Comparison of ENCODE assay signal across 26 cellular contexts in genomic region chr14:42869681-42870080, GRCh38.
DNase-seq lines count a peak whose midpoint lies in the region; ATAC-seq, FAIRE-seq and TF ChIP-seq lines count a peak whose summit lies in the region.
"Had no signal": no experiment of that assay in that cellular context is flagged by ENCODE, and none has a peak within 500 bp of the region (broad histone marks: within the 10 kb centered on the region; RNA-seq: fewer than 3 reads in every experiment).

No MANE protein-coding gene starts in this region.

- no peaks in the 10 kb centered on the region for H3K27me3 Mint-ChIP-seq in osteocyte (ENCODE audit: unreplicated experiment)
- H3K27me3 Mint-ChIP-seq: CD4-positive, alpha-beta T cell; naive thymus-derived CD4-positive, alpha-beta T cell; T-cell had no signal

- H3K9me3 Mint-ChIP-seq in osteocyte (ENCODE audit: unreplicated experiment) = no peaks in the 10 kb centered on the region

- H3K27ac ChIP-seq in Karpas-422 (ENCODE audit: low read length) (no peak overlapping the region), adrenal gland (no peak overlapping the region)
- H3K27ac ChIP-seq: cardiac muscle cell, heart right ventricle, left ventricle myocardium inferior, SJSA1, spleen had no signal

- no peak overlapping the region for H3K4me3 Mint-ChIP-seq in osteocyte (ENCODE audit: unreplicated experiment)
- H3K4me3 Mint-ChIP-seq: CD4-positive, alpha-beta T cell; mesothelial cell of epicardium; naive thymus-derived CD4-positive, alpha-beta T cell; T-cell had no signal

- H3K79me2 ChIP-seq in Karpas-422 (ENCODE audit: low read length) = no peaks in the 10 kb centered on the region

- no peak for TF ChIP-seq POLR2A in adrenal gland (IDR thresholded peaks at IDR 0.05)

- ATAC-seq in HG03457 (IDR thresholded peaks at IDR 0.05; ENCODE audit: unreplicated experiment) = no peak
- ATAC-seq: heart right ventricle; naive thymus-derived CD4-positive, alpha-beta T cell; Panc1; stimulated activated naive CD8-positive, alpha-beta T cell treated with anti-CD3 and anti-CD28 coated beads, Interleukin-15, Interleukin-2, amounts not matched to agents 100 U/mL and 50 U/mL, for 24 hours; T-cell had no signal

- H3K4me1 ChIP-seq in Karpas-422 (ENCODE audit: low read length) (no peaks in the 10 kb centered on the region), adrenal gland (replicated peaks in 1 of 2) (no peaks in the 10 kb centered on the region)
- H3K4me1 ChIP-seq: heart right ventricle, left ventricle myocardium inferior, SJSA1, spleen had no signal

- H3K36me3 Mint-ChIP-seq in osteocyte (ENCODE audit: unreplicated experiment) = no peaks in the 10 kb centered on the region
- H3K36me3 Mint-ChIP-seq: mesothelial cell of epicardium; naive thymus-derived CD4-positive, alpha-beta T cell; T-cell had no signal

- no peaks in the 10 kb centered on the region for H3K9me3 ChIP-seq in Karpas-422 (ENCODE audit: low read length)
- no peaks in the 10 kb centered on the region for H3K9me3 ChIP-seq in adrenal gland (replicated peaks in 1 of 3)
- H3K9me3 ChIP-seq: left ventricle myocardium inferior, spleen had no signal

- no peak overlapping the region for H3K4me2 ChIP-seq in Karpas-422 (ENCODE audit: low read depth, low read length, poor library complexity, severe bottlenecking)

- H2AFZ ChIP-seq in Karpas-422 (ENCODE audit: low read length) = 0 out of 2 replicates have a peak overlapping the region, but pooled peaks have one; percentile 1

- TF ChIP-seq CTCF in astrocyte of the cerebellum (IDR thresholded peaks at IDR 0.05; ENCODE audit: low read depth, low read length, missing control alignments) (no peak), foreskin fibroblast (IDR thresholded peaks at IDR 0.05; ENCODE audit: low read depth, low read length) (no peak), adrenal gland (IDR thresholded peaks at IDR 0.05) (no peak), osteocyte (IDR thresholded peaks at IDR 0.05) (no peak)

- H3K4me3 ChIP-seq in Karpas-422 (ENCODE audit: low read length) (no peak overlapping the region), astrocyte of the cerebellum (ENCODE audit: low read depth, low read length) (no peak overlapping the region), foreskin fibroblast (ENCODE audit: low read depth in 1 of 2, low read length in 2 of 2) (no peak overlapping the region), adrenal gland (no peak overlapping the region)
- H3K4me3 ChIP-seq: cardiac muscle cell, heart right ventricle, left ventricle myocardium inferior, SJSA1, spleen had no signal

- H3K4me1 Mint-ChIP-seq in osteocyte (ENCODE audit: unreplicated experiment) = no peaks in the 10 kb centered on the region
- H3K4me1 Mint-ChIP-seq: naive thymus-derived CD4-positive, alpha-beta T cell; T-cell had no signal

- H3K27ac Mint-ChIP-seq in osteocyte (ENCODE audit: unreplicated experiment) = no peak overlapping the region
- H3K27ac Mint-ChIP-seq: CD4-positive, alpha-beta T cell; mesothelial cell of epicardium; naive thymus-derived CD4-positive, alpha-beta T cell; T-cell had no signal

- H3K9ac ChIP-seq in Karpas-422 (ENCODE audit: low read length) = no peak overlapping the region

- in situ Hi-C loops in astrocyte of the cerebellum (cut with HindIII; ENCODE audit: low sequenced_read_pairs) = no loop called here

- DNase-seq in Karpas-422 = no peak
- peak; percentile 20 for DNase-seq in astrocyte of the cerebellum (ENCODE audit: low read depth)
- peak; percentile 16 to 59 for DNase-seq in foreskin fibroblast
- no peak for DNase-seq in adrenal gland
- no peak for DNase-seq in RCC 7860 (ENCODE audit: low spot score)
- DNase-seq in osteocyte (ENCODE audit: extremely low spot score, unreplicated experiment) = no peak
- DNase-seq: activated gamma-delta T cell treated with Interleukin-2 at 50 U/mL for 16 hours; CD4-positive, alpha-beta T cell; cortex of kidney; GOT3; heart right ventricle; Kasumi-1; left ventricle myocardium inferior; naive thymus-derived CD4-positive, alpha-beta T cell; NCI-H1048; NCI-H1694 treated with DMSO at 0.1 percent for 48 hours; NCI-H526 treated with DMSO at 0.1 percent for 48 hours; spleen; stimulated activated CD4-positive, alpha-beta T cell treated with anti-CD3 and anti-CD28 coated beads, Interleukin-4, amount 100 ng/mL, for 1 hour; stimulated activated naive CD8-positive, alpha-beta T cell treated with anti-CD3 and anti-CD28 coated beads, Interleukin-15, Interleukin-2, amounts not matched to agents 100 U/mL and 50 U/mL, for 24 hours; T-cell had no signal

- H4K20me1 ChIP-seq in Karpas-422 (ENCODE audit: insufficient read depth, low read depth, low read length) = no peaks in the 10 kb centered on the region

- 67 to 90% (median 78%) methylated on average over 1 of the region's 1 CpG for WGBS in adrenal gland, 4 donors

- H3K27me3 ChIP-seq in Karpas-422 (ENCODE audit: low read length) (no peaks in the 10 kb centered on the region), adrenal gland (no peaks in the 10 kb centered on the region)
- H3K27me3 ChIP-seq: cardiac muscle cell, heart right ventricle, SJSA1, spleen had no signal

- no peaks in the 10 kb centered on the region for H3K9me2 ChIP-seq in Karpas-422 (replicated peaks; ENCODE audit: insufficient read depth, low read length)

- no peak for FAIRE-seq in RCC 7860 (lab: Jason Lieb, UNC)

- H3K36me3 ChIP-seq in Karpas-422 (ENCODE audit: insufficient read depth, low read length) = no peaks in the 10 kb centered on the region
- H3K36me3 ChIP-seq in adrenal gland (replicated peaks in 1 of 2) = no peaks in the 10 kb centered on the region
- H3K36me3 ChIP-seq: cardiac muscle cell, heart right ventricle, left ventricle myocardium inferior, SJSA1, spleen had no signal

- intact Hi-C loops in adrenal gland (cut with DNase I) = no loop called here

Comparison
In these comparisons a context has a peak if more than half of its experiments do, and no peak if none do; other contexts are left out.
1. DNase-seq: peak in astrocyte of the cerebellum (single experiment) and foreskin fibroblast (2 of 2); none in Karpas-422 (single experiment), adrenal gland (0 of 7), RCC 7860 (single experiment) and osteocyte (single experiment).